In the genomic region with DNA sequence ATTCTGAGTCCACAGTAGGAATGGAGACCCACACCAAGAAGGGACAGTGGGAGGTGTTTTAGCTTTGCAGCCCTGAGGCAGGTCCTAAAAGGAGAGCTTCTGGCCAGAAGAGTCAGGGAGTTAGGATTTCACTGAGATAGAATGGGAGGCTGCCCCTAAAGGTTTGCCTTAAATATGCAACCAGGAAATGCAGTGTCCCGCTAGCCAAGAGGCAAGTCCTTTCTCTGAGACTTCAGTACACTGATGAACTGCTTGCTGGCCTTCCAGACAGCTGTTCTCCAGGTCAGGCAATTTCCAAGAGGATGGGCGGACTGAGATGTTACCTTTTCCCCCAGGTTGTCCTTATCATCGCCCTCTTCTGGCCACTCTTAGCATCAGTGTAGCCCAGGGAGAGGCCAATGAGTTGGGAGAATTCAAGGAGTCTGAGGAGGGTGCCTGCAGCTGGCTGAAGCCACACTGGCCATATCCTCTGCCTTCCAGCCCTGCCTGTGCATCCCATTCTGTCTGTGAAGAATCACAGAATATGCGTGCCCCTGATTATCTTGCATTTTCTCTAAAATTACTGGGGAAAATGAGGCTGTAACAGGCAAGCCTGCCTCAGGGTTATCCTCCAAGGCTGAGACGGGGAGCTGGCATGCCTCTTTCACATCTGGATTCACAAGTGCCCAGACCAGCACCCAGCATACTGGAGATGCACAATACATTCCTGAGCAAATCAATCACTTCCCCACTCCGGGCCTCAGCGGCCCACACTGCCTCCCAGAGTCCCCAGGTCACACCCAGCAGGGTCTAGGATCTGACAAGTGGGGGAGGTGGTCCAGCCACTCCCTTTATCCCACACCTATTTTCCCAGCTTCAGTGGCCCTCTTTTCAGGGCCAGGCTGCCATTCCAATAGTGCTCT, we compare ENCODE assay signal across 8 cellular contexts. TPM values are rescaled to one million over a fixed set of nuclear protein-coding genes. Genes with fewer than 3 reads are reported as not detected.
DNase-seq lines count a peak whose midpoint lies in the region; ATAC-seq and TF ChIP-seq lines count a peak whose summit lies in the region.

No MANE protein-coding gene starts in this region.

- 47 to 64% (median 62%) methylated on average over 5 to 7 of the region's 7 CpGs for WGBS in heart left ventricle, 4 donors

- ATAC-seq in heart left ventricle (no peak), Right ventricle myocardium inferior (no peak), thoracic aorta (ENCODE audit: insufficient number of reproducible peaks, low FRiP score, low read depth) (no peak), HG03354 (IDR thresholded peaks at IDR 0.05; ENCODE audit: poor library complexity, severe bottlenecking, unreplicated experiment) (no peak), HG03135 (IDR thresholded peaks at IDR 0.05; ENCODE audit: unreplicated experiment) (no peak)
- no peak for ATAC-seq in activated CD8-positive, alpha-beta T cell treated with anti-CD3 and anti-CD28 coated beads for 36 hours

- no peaks in the 10 kb centered on the region for H3K36me3 Mint-ChIP-seq in activated CD8-positive, alpha-beta T cell treated with anti-CD3 and anti-CD28 coated beads for 36 hours (ENCODE audit: low read depth)

- peaks cover 4 to 35% (median 16%) of the 10 kb centered on the region in 12 donors for H3K4me1 ChIP-seq in heart left ventricle
- H3K4me1 ChIP-seq in thoracic aorta (ENCODE audit: control insufficient read depth in 1 of 2, low read depth in 2 of 2), result peaks cover 16 to 22% of the 10 kb centered on the region in 2 donors

- H3K9me3 ChIP-seq in heart left ventricle (no peaks in the 10 kb centered on the region), thoracic aorta (no peaks in the 10 kb centered on the region)

- peak in 11 of 12 donors; percentile 13 to 60 (median 39) for TF ChIP-seq CTCF in heart left ventricle (IDR thresholded peaks at IDR 0.05)
- peak; percentile 59 for TF ChIP-seq CTCF in activated CD8-positive, alpha-beta T cell treated with anti-CD3 and anti-CD28 coated beads for 36 hours (IDR thresholded peaks at IDR 0.05)
- TF ChIP-seq CTCF in thoracic aorta (IDR thresholded peaks at IDR 0.05), result peak; percentile 27

- no peaks in the 10 kb centered on the region for H3K9me3 Mint-ChIP-seq in activated CD8-positive, alpha-beta T cell treated with anti-CD3 and anti-CD28 coated beads for 36 hours

- intact Hi-C loops in heart left ventricle (cut with DNase I) (loop anchor here in 9 of 10 donors (5.0 kb wide), 3 partner anchors 114 to 134 kb away; no protein-coding TSS in a partner anchor), Right ventricle myocardium inferior (cut with DNase I) (loop anchor here (5.0 kb wide), 1 partner anchor 236 kb away; no protein-coding TSS in a partner anchor)
- intact Hi-C loops in activated CD8-positive, alpha-beta T cell treated with anti-CD3 and anti-CD28 coated beads for 36 hours (cut with micrococcal nuclease), result loop anchor here (5.0 kb wide), 1 partner anchor 114 kb away; no protein-coding TSS in a partner anchor

- H3K27me3 ChIP-seq in heart left ventricle (peaks cover 0 to 33% (median 0%) of the 10 kb centered on the region in 9 donors), thoracic aorta (replicated peaks; ENCODE audit: insufficient read depth) (no peaks in the 10 kb centered on the region)

- H3K4me3 Mint-ChIP-seq in activated CD8-positive, alpha-beta T cell treated with anti-CD3 and anti-CD28 coated beads for 36 hours, result no peak overlapping the region

- POLR2A ChIA-PET in activated CD8-positive, alpha-beta T cell treated with anti-CD3 and anti-CD28 coated beads for 36 hours (lab: Charles Lee), result no interaction called here

- no peaks in the 10 kb centered on the region for H3K36me3 ChIP-seq in heart left ventricle
- H3K36me3 ChIP-seq in thoracic aorta, result no peaks in the 10 kb centered on the region

- H3K27ac ChIP-seq in heart left ventricle (peak overlapping the region in 2 of 12 donors; percentile 63 to 68), thoracic aorta (no peak overlapping the region)

- CTCF ChIA-PET in activated CD8-positive, alpha-beta T cell treated with anti-CD3 and anti-CD28 coated beads for 36 hours (lab: Charles Lee), result interaction anchor here (0.8 to 4.9 kb wide), 10 partner anchors 9 to 141 kb away, joined by 3 to 33 read pairs (median 7); no protein-coding TSS in a partner anchor

- H3K4me3 ChIP-seq in heart left ventricle (peak overlapping the region in 6 of 12 donors; percentile 28 to 71 (median 69)), thoracic aorta (no peak overlapping the region)

- H3K27me3 Mint-ChIP-seq in activated CD8-positive, alpha-beta T cell treated with anti-CD3 and anti-CD28 coated beads for 36 hours, result peaks cover 40% of the 10 kb centered on the region

- H3K27ac Mint-ChIP-seq in activated CD8-positive, alpha-beta T cell treated with anti-CD3 and anti-CD28 coated beads for 36 hours, result no peak overlapping the region

- H3K4me1 Mint-ChIP-seq in activated CD8-positive, alpha-beta T cell treated with anti-CD3 and anti-CD28 coated beads for 36 hours (ENCODE audit: low read depth), result peaks cover 13% of the 10 kb centered on the region

- TF ChIP-seq POLR2A in heart left ventricle (IDR thresholded peaks at IDR 0.05), result no peak

- DNase-seq in heart left ventricle (peak in 1 of 5 donors; percentile 18), Right ventricle myocardium inferior (ENCODE audit: missing footprints) (no peak), LoVo (ENCODE audit: low spot score) (peak; percentile 50), iPS-NIHi11 (ENCODE audit: low spot score) (peak; percentile 76), thoracic aorta (ENCODE audit: low spot score) (no peak)
- peak; percentile 43 for DNase-seq in activated CD8-positive, alpha-beta T cell treated with anti-CD3 and anti-CD28 coated beads for 36 hours

RNA-seq across cellular contexts. Expression of gene TLL2, which starts 2.4 kb away (rescaled TPM):
- total RNA-seq in heart left ventricle, result 1 to 10 TPM; 1.8 to 8.6 (median 3.6) TPM
- 1 to 10 TPM; 4.6 to 5.4 TPM for polyA plus RNA-seq in heart left ventricle
- total RNA-seq in Right ventricle myocardium inferior, result 10.8 TPM
- total RNA-seq in activated CD8-positive, alpha-beta T cell treated with anti-CD3 and anti-CD28 coated beads for 36 hours, result under 1 TPM; 0.09 to 0.18 TPM
- not detected for total RNA-seq in thoracic aorta

Comparison
In these comparisons a context has a peak if more than half of its experiments do, and no peak if none do; other contexts are left out.
1. DNase-seq: peak in LoVo (single experiment), activated CD8-positive, alpha-beta T cell treated with anti-CD3 and anti-CD28 coated beads for 36 hours (single experiment) and iPS-NIHi11 (single experiment); none in Right ventricle myocardium inferior (single experiment) and thoracic aorta (single experiment).
2. Peak in every context shown above with its lines, with median percentiles within 50 percentile points of each other: CTCF ChIP-seq.